Comparison of ENCODE assay signal across 18 cellular contexts in genomic region chr1:66359815-66360214, GRCh38.
A peak's percentile ranks its signal among the peaks of the same experiment; 100 is the strongest.
DNase-seq lines count a peak whose midpoint lies in the region; ATAC-seq and TF ChIP-seq lines count a peak whose summit lies in the region.
"Had no signal": no experiment of that assay in that cellular context is flagged by ENCODE, and none has a peak within 500 bp of the region (broad histone marks: within the 10 kb centered on the region; RNA-seq: fewer than 3 reads in every experiment).

No MANE protein-coding gene starts in this region.

- H3K4me1 ChIP-seq in Karpas-422 (ENCODE audit: low read length), result peaks cover 49% of the 10 kb centered on the region
- H3K4me1 ChIP-seq: foreskin keratinocyte had no signal

- DNase-seq in activated naive CD4-positive, alpha-beta T cell treated with anti-CD3 and anti-CD28 coated beads, Interleukin-2, amount 10 ng/mL, durations not matched to agents 7 days and 5 days, result no peak
- no peak for DNase-seq in activated naive CD4-positive, alpha-beta T cell treated with anti-CD3 and anti-CD28 coated beads for 36 hours
- no peak for DNase-seq in Karpas-422
- peak; percentile 56 for DNase-seq in fibroblast of mammary gland (ENCODE audit: low read depth)
- DNase-seq in stimulated activated effector memory CD8-positive, alpha-beta T cell treated with anti-CD3 and anti-CD28 coated beads, Interleukin-12 subunit alpha, Interleukin-12 subunit beta, amount 100 ng/mL, for 72 hours (ENCODE audit: low spot score in 2 of 2), result no peak
- no peak for DNase-seq in nephron progenitor cell
- DNase-seq in mesenteric fat pad (ENCODE audit: low spot score), result no peak
- DNase-seq: effector memory CD4-positive, alpha-beta T cell; foreskin keratinocyte; GDM1; lower lobe of right lung; Peyer's patch; stimulated activated CD4-positive, alpha-beta T cell treated with anti-CD3 and anti-CD28 coated beads, Interleukin-4, amount 100 ng/mL, for 4 hours; T-helper 1 cell had no signal

- no peak overlapping the region for H3K4me3 Mint-ChIP-seq in activated naive CD4-positive, alpha-beta T cell treated with anti-CD3 and anti-CD28 coated beads, Interleukin-2, amount 10 ng/mL, durations not matched to agents 7 days and 5 days
- no peak overlapping the region for H3K4me3 Mint-ChIP-seq in activated naive CD4-positive, alpha-beta T cell treated with anti-CD3 and anti-CD28 coated beads for 36 hours
- no peak overlapping the region for H3K4me3 Mint-ChIP-seq in stimulated activated effector memory CD8-positive, alpha-beta T cell treated with anti-CD3 and anti-CD28 coated beads, Interleukin-12 subunit alpha, Interleukin-12 subunit beta, amount 100 ng/mL, for 72 hours
- no peak overlapping the region for H3K4me3 Mint-ChIP-seq in nephron progenitor cell

- H3K27ac Mint-ChIP-seq in activated naive CD4-positive, alpha-beta T cell treated with anti-CD3 and anti-CD28 coated beads, Interleukin-2, amount 10 ng/mL, durations not matched to agents 7 days and 5 days, result peak overlapping the region; percentile 43
- H3K27ac Mint-ChIP-seq in activated naive CD4-positive, alpha-beta T cell treated with anti-CD3 and anti-CD28 coated beads for 36 hours, result no peak overlapping the region
- peak overlapping the region; percentile 43 for H3K27ac Mint-ChIP-seq in stimulated activated effector memory CD8-positive, alpha-beta T cell treated with anti-CD3 and anti-CD28 coated beads, Interleukin-12 subunit alpha, Interleukin-12 subunit beta, amount 100 ng/mL, for 72 hours
- no peak overlapping the region for H3K27ac Mint-ChIP-seq in nephron progenitor cell

- no peak overlapping the region for H3K4me3 ChIP-seq in Karpas-422 (ENCODE audit: low read length)
- no peak overlapping the region for H3K4me3 ChIP-seq in fibroblast of mammary gland (ENCODE audit: control insufficient read depth, low read depth, low read length)
- H3K4me3 ChIP-seq: lower lobe of right lung, Peyer's patch, tibial nerve had no signal

- H3K4me1 Mint-ChIP-seq in activated naive CD4-positive, alpha-beta T cell treated with anti-CD3 and anti-CD28 coated beads, Interleukin-2, amount 10 ng/mL, durations not matched to agents 7 days and 5 days, result peaks cover 79% of the 10 kb centered on the region
- peaks cover 70% of the 10 kb centered on the region for H3K4me1 Mint-ChIP-seq in activated naive CD4-positive, alpha-beta T cell treated with anti-CD3 and anti-CD28 coated beads for 36 hours (ENCODE audit: low read depth)
- H3K4me1 Mint-ChIP-seq in stimulated activated effector memory CD8-positive, alpha-beta T cell treated with anti-CD3 and anti-CD28 coated beads, Interleukin-12 subunit alpha, Interleukin-12 subunit beta, amount 100 ng/mL, for 72 hours, result peaks cover 76% of the 10 kb centered on the region
- peaks cover 51% of the 10 kb centered on the region for H3K4me1 Mint-ChIP-seq in nephron progenitor cell

- CTCF ChIA-PET in activated naive CD4-positive, alpha-beta T cell treated with anti-CD3 and anti-CD28 coated beads, Interleukin-2, amount 10 ng/mL, durations not matched to agents 7 days and 5 days (lab: Charles Lee), result interaction anchor here (0.7 to 4.7 kb wide), 6 partner anchors 9 to 108 kb away, joined by 3 to 25 read pairs (median 4); no protein-coding TSS in a partner anchor
- CTCF ChIA-PET in activated naive CD4-positive, alpha-beta T cell treated with anti-CD3 and anti-CD28 coated beads for 36 hours (lab: Charles Lee), result interaction anchor here (0.7 to 4.6 kb wide), 11 partner anchors 9 to 86 kb away, joined by 3 to 31 read pairs (median 6); no protein-coding TSS in a partner anchor

- H2AFZ ChIP-seq in Karpas-422 (ENCODE audit: low read length), result no peak overlapping the region

- no peaks in the 10 kb centered on the region for H3K27me3 Mint-ChIP-seq in activated naive CD4-positive, alpha-beta T cell treated with anti-CD3 and anti-CD28 coated beads, Interleukin-2, amount 10 ng/mL, durations not matched to agents 7 days and 5 days
- no peaks in the 10 kb centered on the region for H3K27me3 Mint-ChIP-seq in activated naive CD4-positive, alpha-beta T cell treated with anti-CD3 and anti-CD28 coated beads for 36 hours (ENCODE audit: low read depth)
- H3K27me3 Mint-ChIP-seq in nephron progenitor cell (ENCODE audit: low read depth, poor library complexity), result no peaks in the 10 kb centered on the region
- H3K27me3 Mint-ChIP-seq: activated naive CD4-positive, alpha-beta T cell treated with anti-CD3 and anti-CD28 coated beads, Interleukin-2, amount 50 U/mL, for 24 hours had no signal

- peak overlapping the region; percentile 25; the same call in 1 of the 2 replicates for H3K27ac ChIP-seq in Karpas-422 (ENCODE audit: low read length)
- H3K27ac ChIP-seq: foreskin keratinocyte, lower lobe of right lung had no signal

- H3K27me3 ChIP-seq in Karpas-422 (ENCODE audit: low read length), result no peaks in the 10 kb centered on the region
- H3K27me3 ChIP-seq: Peyer's patch, tibial nerve had no signal

- no peak for ATAC-seq in stimulated activated effector memory CD8-positive, alpha-beta T cell treated with anti-CD3 and anti-CD28 coated beads, Interleukin-12 subunit alpha, Interleukin-12 subunit beta, amount 100 ng/mL, for 72 hours
- no peak for ATAC-seq in GM18868 (IDR thresholded peaks at IDR 0.05; ENCODE audit: unreplicated experiment)
- ATAC-seq: foreskin keratinocyte, HepG2, lower lobe of right lung had no signal

- intact Hi-C loops in activated naive CD4-positive, alpha-beta T cell treated with anti-CD3 and anti-CD28 coated beads for 36 hours (cut with micrococcal nuclease), result loop anchor here (1.0 to 5.0 kb wide), 4 partner anchors 76 to 367 kb away; no protein-coding TSS in a partner anchor

- TF ChIP-seq CTCF in fibroblast of mammary gland (conservative IDR thresholded peaks at IDR 0.05; ENCODE audit: control insufficient read depth, insufficient read depth, low read depth, low read length), result no peak
- no peak for TF ChIP-seq CTCF in nephron progenitor cell (IDR thresholded peaks at IDR 0.05)

- no peaks in the 10 kb centered on the region for H3K79me2 ChIP-seq in Karpas-422 (ENCODE audit: low read length)

- H3K9me3 Mint-ChIP-seq in activated naive CD4-positive, alpha-beta T cell treated with anti-CD3 and anti-CD28 coated beads, Interleukin-2, amount 10 ng/mL, durations not matched to agents 7 days and 5 days, result no peaks in the 10 kb centered on the region
- no peaks in the 10 kb centered on the region for H3K9me3 Mint-ChIP-seq in activated naive CD4-positive, alpha-beta T cell treated with anti-CD3 and anti-CD28 coated beads for 36 hours
- H3K9me3 Mint-ChIP-seq in stimulated activated effector memory CD8-positive, alpha-beta T cell treated with anti-CD3 and anti-CD28 coated beads, Interleukin-12 subunit alpha, Interleukin-12 subunit beta, amount 100 ng/mL, for 72 hours, result no peaks in the 10 kb centered on the region
- no peaks in the 10 kb centered on the region for H3K9me3 Mint-ChIP-seq in nephron progenitor cell
- H3K9me3 Mint-ChIP-seq: activated naive CD4-positive, alpha-beta T cell treated with anti-CD3 and anti-CD28 coated beads, Interleukin-2, amount 50 U/mL, for 24 hours had no signal

- peaks cover 3% of the 10 kb centered on the region; the same call in 1 of the 2 replicates for H3K36me3 ChIP-seq in Karpas-422 (ENCODE audit: insufficient read depth, low read length)

- H3K36me3 Mint-ChIP-seq in activated naive CD4-positive, alpha-beta T cell treated with anti-CD3 and anti-CD28 coated beads, Interleukin-2, amount 10 ng/mL, durations not matched to agents 7 days and 5 days, result peaks cover 77% of the 10 kb centered on the region
- H3K36me3 Mint-ChIP-seq in activated naive CD4-positive, alpha-beta T cell treated with anti-CD3 and anti-CD28 coated beads for 36 hours (ENCODE audit: low read depth), result peaks cover 56% of the 10 kb centered on the region
- peaks cover 100% of the 10 kb centered on the region for H3K36me3 Mint-ChIP-seq in stimulated activated effector memory CD8-positive, alpha-beta T cell treated with anti-CD3 and anti-CD28 coated beads, Interleukin-12 subunit alpha, Interleukin-12 subunit beta, amount 100 ng/mL, for 72 hours
- H3K36me3 Mint-ChIP-seq in nephron progenitor cell (ENCODE audit: low read depth), result peaks cover 24% of the 10 kb centered on the region

- H3K9me2 ChIP-seq in Karpas-422 (replicated peaks; ENCODE audit: insufficient read depth, low read length), result no peaks in the 10 kb centered on the region

- peak overlapping the region; percentile 45 for H3K4me2 ChIP-seq in Karpas-422 (ENCODE audit: low read depth, low read length, poor library complexity, severe bottlenecking)

- H3K9me3 ChIP-seq in Karpas-422 (ENCODE audit: low read length), result no peaks in the 10 kb centered on the region
- H3K9me3 ChIP-seq: lower lobe of right lung, Peyer's patch, tibial nerve had no signal

- no peaks in the 10 kb centered on the region for H4K20me1 ChIP-seq in Karpas-422 (ENCODE audit: insufficient read depth, low read depth, low read length)

- H3K9ac ChIP-seq in Karpas-422 (ENCODE audit: low read length), result peak overlapping the region; percentile 23

Comparison
In these comparisons a context has a peak if more than half of its experiments do, and no peak if none do; other contexts are left out.
1. H3K27ac Mint-ChIP-seq: peak in activated naive CD4-positive, alpha-beta T cell treated with anti-CD3 and anti-CD28 coated beads, Interleukin-2, amount 10 ng/mL, durations not matched to agents 7 days and 5 days (single experiment) and stimulated activated effector memory CD8-positive, alpha-beta T cell treated with anti-CD3 and anti-CD28 coated beads, Interleukin-12 subunit alpha, Interleukin-12 subunit beta, amount 100 ng/mL, for 72 hours (single experiment); none in activated naive CD4-positive, alpha-beta T cell treated with anti-CD3 and anti-CD28 coated beads for 36 hours (single experiment) and nephron progenitor cell (single experiment).